ENCODE assay signal across 8 cellular contexts in genomic region chr19:42191855-42192254, GRCh38. TPM values are rescaled to one million over a fixed set of nuclear protein-coding genes. Genes with fewer than 3 reads are reported as not detected.
DNase-seq lines count a peak whose midpoint lies in the region; ATAC-seq and TF ChIP-seq lines count a peak whose summit lies in the region.
"Had no signal": no experiment of that assay in that cellular context is flagged by ENCODE, and none has a peak within 500 bp of the region (broad histone marks: within the 10 kb centered on the region; RNA-seq: fewer than 3 reads in every experiment).

No MANE protein-coding gene starts in this region.

- H3K4me3 Mint-ChIP-seq in activated T-helper 17 cell treated with anti-CD3 and anti-CD28 coated beads, Interleukin-2, amount 50 U/mL, for 72 hours, result peak overlapping the region; percentile 18
- no peak overlapping the region for H3K4me3 Mint-ChIP-seq in osteocyte (ENCODE audit: unreplicated experiment)

- TF ChIP-seq CTCF in osteocyte (IDR thresholded peaks at IDR 0.05), result no peak

- H3K4me3 ChIP-seq in MG63, result no peak overlapping the region

- H3K4me1 Mint-ChIP-seq in activated T-helper 17 cell treated with anti-CD3 and anti-CD28 coated beads, Interleukin-2, amount 50 U/mL, for 72 hours, result peaks cover 34% of the 10 kb centered on the region
- no peaks in the 10 kb centered on the region for H3K4me1 Mint-ChIP-seq in osteocyte (ENCODE audit: unreplicated experiment)

- no peaks in the 10 kb centered on the region for H3K27me3 Mint-ChIP-seq in activated T-helper 17 cell treated with anti-CD3 and anti-CD28 coated beads, Interleukin-2, amount 50 U/mL, for 72 hours
- H3K27me3 Mint-ChIP-seq in osteocyte (ENCODE audit: unreplicated experiment), result peaks cover 23% of the 10 kb centered on the region
- H3K27me3 Mint-ChIP-seq: IgD-negative memory B cell had no signal

- no peaks in the 10 kb centered on the region for H3K9me3 Mint-ChIP-seq in activated T-helper 17 cell treated with anti-CD3 and anti-CD28 coated beads, Interleukin-2, amount 50 U/mL, for 72 hours
- H3K9me3 Mint-ChIP-seq in osteocyte (ENCODE audit: unreplicated experiment), result peaks cover 7% of the 10 kb centered on the region

- peak overlapping the region; percentile 16 for H3K27ac Mint-ChIP-seq in activated T-helper 17 cell treated with anti-CD3 and anti-CD28 coated beads, Interleukin-2, amount 50 U/mL, for 72 hours
- H3K27ac Mint-ChIP-seq in osteocyte (ENCODE audit: unreplicated experiment), result no peak overlapping the region

- peaks cover 17% of the 10 kb centered on the region for H3K36me3 Mint-ChIP-seq in activated T-helper 17 cell treated with anti-CD3 and anti-CD28 coated beads, Interleukin-2, amount 50 U/mL, for 72 hours (ENCODE audit: low read depth)
- no peaks in the 10 kb centered on the region for H3K36me3 Mint-ChIP-seq in osteocyte (ENCODE audit: unreplicated experiment)

- peak; percentile 98 for ATAC-seq in activated T-helper 17 cell treated with anti-CD3 and anti-CD28 coated beads, Interleukin-2, amount 50 U/mL, for 72 hours (replicated peaks)
- no peak for ATAC-seq in GM18870 (IDR thresholded peaks at IDR 0.05; ENCODE audit: unreplicated experiment)

- no peaks in the 10 kb centered on the region for H3K36me3 ChIP-seq in MG63

- H3K9me3 ChIP-seq in MG63, result peaks cover 7% of the 10 kb centered on the region

- DNase-seq in DMS53 treated with DMSO at 0.1 percent for 48 hours (lab: John Stamatoyannopoulos, UW; ENCODE audit: unreplicated experiment), result peak; percentile 98
- peak; percentile 66 for DNase-seq in MG63
- DNase-seq in mucosa of gallbladder (ENCODE audit: low spot score), result peak; percentile 83
- no peak for DNase-seq in osteocyte (ENCODE audit: extremely low spot score, unreplicated experiment)
- DNase-seq in C1 segment of cervical spinal cord (lab: John Stamatoyannopoulos, UW), result no peak

- H3K27me3 ChIP-seq in MG63, result no peaks in the 10 kb centered on the region

RNA-seq across cellular contexts. Expression of gene DEDD2, which starts 25.6 kb away (rescaled TPM):
- 26.3 and 42.9 TPM in 2 replicates for total RNA-seq in MG63 (2014; rRNA removed; shearing (Covaris generic); ENCODE audit: low replicate concordance)
- 10 to 100 TPM; 37.4 to 45.7 TPM for total RNA-seq in activated T-helper 17 cell treated with anti-CD3 and anti-CD28 coated beads, Interleukin-2, amount 50 U/mL, for 72 hours
- total RNA-seq in mucosa of gallbladder, result 35.0 TPM
- total RNA-seq in osteocyte, result 21.0 and 27.4 TPM in 2 replicates

RNA-seq across cellular contexts. Expression of gene ZNF526, which starts 28.3 kb away (rescaled TPM):
- total RNA-seq in MG63 (2014; rRNA removed; shearing (Covaris generic); ENCODE audit: low replicate concordance), result 8.5 and 12.8 TPM in 2 replicates
- total RNA-seq in activated T-helper 17 cell treated with anti-CD3 and anti-CD28 coated beads, Interleukin-2, amount 50 U/mL, for 72 hours, result 10 to 100 TPM; 17.2 to 18.0 TPM
- 12.1 TPM for total RNA-seq in mucosa of gallbladder
- total RNA-seq in osteocyte, result 9.9 and 11.9 TPM in 2 replicates

RNA-seq across cellular contexts. Expression of gene GSK3A, which starts 50.5 kb away (rescaled TPM):
- total RNA-seq in MG63 (2014; rRNA removed; shearing (Covaris generic); ENCODE audit: low replicate concordance), result 24.1 and 27.3 TPM in 2 replicates
- 10 to 100 TPM; 30.3 to 47.2 TPM for total RNA-seq in activated T-helper 17 cell treated with anti-CD3 and anti-CD28 coated beads, Interleukin-2, amount 50 U/mL, for 72 hours
- total RNA-seq in mucosa of gallbladder (49.8 TPM), osteocyte (45.4 and 52.3 TPM in 2 replicates)

RNA-seq across cellular contexts. Expression of gene POU2F2, which starts 59.6 kb away (rescaled TPM):
- not detected in 2 replicates for total RNA-seq in MG63 (2014; rRNA removed; shearing (Covaris generic); ENCODE audit: low replicate concordance)
- 10 to 100 TPM; 33.1 to 95.9 TPM for total RNA-seq in activated T-helper 17 cell treated with anti-CD3 and anti-CD28 coated beads, Interleukin-2, amount 50 U/mL, for 72 hours
- total RNA-seq in mucosa of gallbladder (4.3 TPM), osteocyte (0.64 and 1.0 TPM in 2 replicates)

Comparison
In these comparisons a context has a peak if more than half of its experiments do, and no peak if none do; other contexts are left out.
1. DNase-seq: peak in DMS53 treated with DMSO at 0.1 percent for 48 hours (single experiment), MG63 (single experiment) and mucosa of gallbladder (single experiment); none in osteocyte (single experiment) and C1 segment of cervical spinal cord (0 of 14).